ENCODE assay signal across 8 cellular contexts in the genomic region with DNA sequence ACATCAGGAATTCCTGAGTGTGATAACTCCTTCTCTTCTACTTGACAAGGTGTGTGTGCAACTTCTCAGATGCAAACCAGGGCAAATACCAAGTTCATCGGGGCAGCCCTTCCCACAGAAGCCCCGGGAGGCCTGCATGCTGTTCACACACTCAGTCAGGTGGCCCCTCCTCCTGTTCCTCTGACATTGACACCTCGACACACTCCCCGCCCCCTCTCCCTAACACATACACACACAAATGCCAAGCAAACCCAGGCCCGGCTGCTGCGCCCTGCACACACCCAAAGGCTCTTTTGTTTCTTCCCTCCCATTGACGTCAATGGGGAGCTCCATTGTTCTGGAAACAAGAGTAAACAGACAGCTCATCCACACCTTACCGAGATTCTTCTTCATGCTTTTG. TPM values are rescaled to one million over a fixed set of nuclear protein-coding genes. Genes with fewer than 3 reads are reported as not detected.
DNase-seq lines count a peak whose midpoint lies in the region; ATAC-seq lines count a peak whose summit lies in the region.

No MANE protein-coding gene starts in this region.

- H3K36me3 Mint-ChIP-seq in activated T-helper 17 cell treated with anti-CD3 and anti-CD28 coated beads, Interleukin-2, amount 50 U/mL, for 72 hours (ENCODE audit: low read depth), result peaks cover 16% of the 10 kb centered on the region
- no peaks in the 10 kb centered on the region for H3K36me3 Mint-ChIP-seq in stimulated activated memory B cell treated with anti-CD40 and anti-IgM and Interleukin-4, amounts not matched to agents 10 μg/mL and 1 μg/mL and 100 μg/mL, for 72 hours

- DNase-seq in DMS153 (lab: John Stamatoyannopoulos, UW) (peak; percentile 97), NCI-H2107 (lab: John Stamatoyannopoulos, UW) (peak; percentile 39), iPS-NIHi7 (ENCODE audit: extremely low spot score) (peak; percentile 72), AG08395 (ENCODE audit: low spot score) (no peak), KBM-7 (no peak), NCI-H1694 (lab: John Stamatoyannopoulos, UW) (no peak)

- H3K4me3 Mint-ChIP-seq in activated T-helper 17 cell treated with anti-CD3 and anti-CD28 coated beads, Interleukin-2, amount 50 U/mL, for 72 hours, result peak overlapping the region; percentile 92
- H3K4me3 Mint-ChIP-seq in stimulated activated memory B cell treated with anti-CD40 and anti-IgM and Interleukin-4, amounts not matched to agents 10 μg/mL and 1 μg/mL and 100 μg/mL, for 72 hours, result peak overlapping the region; percentile 99

- in situ Hi-C loops in KBM-7 (cut with MboI; ENCODE audit: low pct_unique_long_range_greater_than_20kb, low sequenced_read_pairs), result no loop called here

- peaks cover under 1% of the 10 kb centered on the region for H3K27me3 Mint-ChIP-seq in activated T-helper 17 cell treated with anti-CD3 and anti-CD28 coated beads, Interleukin-2, amount 50 U/mL, for 72 hours
- peaks cover 4% of the 10 kb centered on the region for H3K27me3 Mint-ChIP-seq in stimulated activated memory B cell treated with anti-CD40 and anti-IgM and Interleukin-4, amounts not matched to agents 10 μg/mL and 1 μg/mL and 100 μg/mL, for 72 hours

- H3K27ac Mint-ChIP-seq in activated T-helper 17 cell treated with anti-CD3 and anti-CD28 coated beads, Interleukin-2, amount 50 U/mL, for 72 hours, result peak overlapping the region; percentile 23
- H3K27ac Mint-ChIP-seq in stimulated activated memory B cell treated with anti-CD40 and anti-IgM and Interleukin-4, amounts not matched to agents 10 μg/mL and 1 μg/mL and 100 μg/mL, for 72 hours, result peak overlapping the region; percentile 99

- ATAC-seq in activated T-helper 17 cell treated with anti-CD3 and anti-CD28 coated beads, Interleukin-2, amount 50 U/mL, for 72 hours (replicated peaks), result no peak
- ATAC-seq in stimulated activated memory B cell treated with anti-CD40 and anti-IgM and Interleukin-4, amounts not matched to agents 10 μg/mL and 1 μg/mL and 100 μg/mL, for 72 hours, result no peak

- H3K9me3 Mint-ChIP-seq in activated T-helper 17 cell treated with anti-CD3 and anti-CD28 coated beads, Interleukin-2, amount 50 U/mL, for 72 hours, result no peaks in the 10 kb centered on the region
- H3K9me3 Mint-ChIP-seq in stimulated activated memory B cell treated with anti-CD40 and anti-IgM and Interleukin-4, amounts not matched to agents 10 μg/mL and 1 μg/mL and 100 μg/mL, for 72 hours, result no peaks in the 10 kb centered on the region

- peaks cover 17% of the 10 kb centered on the region for H3K4me1 Mint-ChIP-seq in activated T-helper 17 cell treated with anti-CD3 and anti-CD28 coated beads, Interleukin-2, amount 50 U/mL, for 72 hours
- H3K4me1 Mint-ChIP-seq in stimulated activated memory B cell treated with anti-CD40 and anti-IgM and Interleukin-4, amounts not matched to agents 10 μg/mL and 1 μg/mL and 100 μg/mL, for 72 hours, result peaks cover 40% of the 10 kb centered on the region

RNA-seq across cellular contexts. Expression of a gene that starts 1.7 kb away (rescaled TPM):
- 10 to 100 TPM in 1 of 2 donors, 1 to 10 TPM in 1; 6.2 to 23.7 TPM for total RNA-seq in activated T-helper 17 cell treated with anti-CD3 and anti-CD28 coated beads, Interleukin-2, amount 50 U/mL, for 72 hours

RNA-seq across cellular contexts. Expression of a gene that starts 30.2 kb away (rescaled TPM):
- 1 to 10 TPM; 3.4 to 7.2 TPM for total RNA-seq in activated T-helper 17 cell treated with anti-CD3 and anti-CD28 coated beads, Interleukin-2, amount 50 U/mL, for 72 hours

RNA-seq across cellular contexts. Expression of a gene that starts 50.2 kb away (rescaled TPM):
- 1 to 10 TPM; 1.3 to 4.8 TPM for total RNA-seq in activated T-helper 17 cell treated with anti-CD3 and anti-CD28 coated beads, Interleukin-2, amount 50 U/mL, for 72 hours

Comparison
In these comparisons a context has a peak if more than half of its experiments do, and no peak if none do; other contexts are left out.
1. DNase-seq: peak in DMS153 (single experiment), NCI-H2107 (single experiment) and iPS-NIHi7 (single experiment); none in AG08395 (single experiment), KBM-7 (single experiment) and NCI-H1694 (single experiment).